In genomic region chr5:14172149-14172795, GRCh38 we compare ENCODE assay signal across 11 cellular contexts. TPM values are rescaled to one million over a fixed set of nuclear protein-coding genes. Genes with fewer than 3 reads are reported as not detected.
DNase-seq lines count a peak whose midpoint lies in the region; ATAC-seq and TF ChIP-seq lines count a peak whose summit lies in the region.
"Had no signal": no experiment of that assay in that cellular context is flagged by ENCODE, and none has a peak within 500 bp of the region (broad histone marks: within the 10 kb centered on the region; RNA-seq: fewer than 3 reads in every experiment).

No MANE protein-coding gene starts in this region.

- H3K4me2 ChIP-seq in fibroblast of lung (ENCODE audit: extremely low read depth, insufficient read depth, low read length): peak overlapping the region; percentile 28

- no peak for DNase-seq in fibroblast of lung (ENCODE audit: low read depth in 2 of 2)
- DNase-seq in activated naive CD4-positive, alpha-beta T cell treated with anti-CD3 and anti-CD28 coated beads, Interleukin-2, amount 50 U/mL, for 72 hours (ENCODE audit: low spot score in 2 of 2): no peak
- DNase-seq in activated CD4-positive, alpha-beta T cell treated with anti-CD3 and anti-CD28 coated beads for 4 hours: no peak
- no peak for DNase-seq in left colon
- DNase-seq in MG63: no peak
- DNase-seq: erythroblast, NCI-H446 treated with DMSO at 0.1 percent for 48 hours had no signal

- ATAC-seq in GM18498 (IDR thresholded peaks at IDR 0.05; ENCODE audit: unreplicated experiment) (peak; percentile 51), GM21423 (IDR thresholded peaks at IDR 0.05; ENCODE audit: unreplicated experiment) (peak; percentile 49), HG03280 (IDR thresholded peaks at IDR 0.05; ENCODE audit: unreplicated experiment) (peak; percentile 39), left colon (no peak)
- no peak for ATAC-seq in activated naive CD4-positive, alpha-beta T cell treated with anti-CD3 and anti-CD28 coated beads, Interleukin-2, amount 50 U/mL, for 72 hours

- TF ChIP-seq CTCF in fibroblast of lung (conservative IDR thresholded peaks at IDR 0.05 in 1 of 2, IDR thresholded peaks at IDR 0.05 in 1 of 2; ENCODE audit: low read depth in 1 of 2, low read length in 2 of 2): no peak

- intact Hi-C loops in left colon (cut with DNase I, micrococcal nuclease): no loop called here

- H3K4me3 ChIP-seq in fibroblast of lung (replicated peaks in 1 of 4; ENCODE audit: control extremely low read depth in 1 of 4, insufficient read depth in 1 of 4, low read depth in 3 of 4, low read length in 4 of 4) (no peak overlapping the region), MG63 (no peak overlapping the region)

- no peaks in the 10 kb centered on the region for H3K36me3 ChIP-seq in fibroblast of lung (ENCODE audit: control insufficient read depth, insufficient read depth, low read length)
- H3K36me3 ChIP-seq in MG63: peaks cover 35% of the 10 kb centered on the region

- H3K4me1 ChIP-seq in fibroblast of lung (ENCODE audit: control insufficient read depth, extremely low read depth, insufficient read depth, low read length): peaks cover 40% of the 10 kb centered on the region

- peak overlapping the region in 1 of 2 donors; percentile 5 for H3K27ac Mint-ChIP-seq in activated naive CD4-positive, alpha-beta T cell treated with anti-CD3 and anti-CD28 coated beads, Interleukin-2, amount 50 U/mL, for 72 hours

- no peaks in the 10 kb centered on the region for H3K9me3 Mint-ChIP-seq in activated naive CD4-positive, alpha-beta T cell treated with anti-CD3 and anti-CD28 coated beads, Interleukin-2, amount 50 U/mL, for 72 hours
- H3K9me3 Mint-ChIP-seq: neural crest cell had no signal

- H3K27ac ChIP-seq in fibroblast of lung (ENCODE audit: insufficient read depth, low read length): no peak overlapping the region

- no peaks in the 10 kb centered on the region for H3K36me3 Mint-ChIP-seq in activated naive CD4-positive, alpha-beta T cell treated with anti-CD3 and anti-CD28 coated beads, Interleukin-2, amount 50 U/mL, for 72 hours

- H3K9me3 ChIP-seq in fibroblast of lung (ENCODE audit: control insufficient read depth, insufficient read depth, low read depth, low read length) (no peaks in the 10 kb centered on the region), MG63 (no peaks in the 10 kb centered on the region)

- H4K20me1 ChIP-seq in fibroblast of lung (ENCODE audit: control insufficient read depth, extremely low read depth, insufficient read depth, low read length): peaks cover 2% of the 10 kb centered on the region

- peaks cover 99% of the 10 kb centered on the region for H3K79me2 ChIP-seq in fibroblast of lung (ENCODE audit: control insufficient read depth, insufficient read depth, low read length)

- no peak overlapping the region for H2AFZ ChIP-seq in fibroblast of lung (ENCODE audit: low read length)

- H3K9ac ChIP-seq in fibroblast of lung (ENCODE audit: insufficient read depth, low read length): no peak overlapping the region

- H3K27me3 ChIP-seq in fibroblast of lung (ENCODE audit: control insufficient read depth, insufficient read depth, low read length): no peaks in the 10 kb centered on the region
- no peaks in the 10 kb centered on the region for H3K27me3 ChIP-seq in MG63

RNA-seq across cellular contexts. Expression of gene TRIO, which starts 29.1 kb away (rescaled TPM):
- total RNA-seq in fibroblast of lung (139 and 281 TPM in 2 replicates), left colon (100 to 1,000 TPM; 140 to 181 TPM)
- polyA plus RNA-seq in fibroblast of lung: 120 and 134 TPM in 2 replicates
- polyA plus RNA-seq in fibroblast of lung (2012): 77.4 and 100 TPM in 2 replicates
- 721 and 815 TPM in 2 replicates for polyA minus RNA-seq in fibroblast of lung (ENCODE audit: low replicate concordance)
- 10 to 100 TPM; 13.3 to 18.2 TPM for total RNA-seq in activated naive CD4-positive, alpha-beta T cell treated with anti-CD3 and anti-CD28 coated beads, Interleukin-2, amount 50 U/mL, for 72 hours
- total RNA-seq in MG63 (2014; rRNA removed; shearing (Covaris generic); ENCODE audit: low replicate concordance): 123 and 124 TPM in 2 replicates

Comparison
In these comparisons a context has a peak if more than half of its experiments do, and no peak if none do; other contexts are left out.
1. ATAC-seq: peak in GM18498 (single experiment), GM21423 (single experiment) and HG03280 (single experiment); none in activated naive CD4-positive, alpha-beta T cell treated with anti-CD3 and anti-CD28 coated beads, Interleukin-2, amount 50 U/mL, for 72 hours (0 of 2) and left colon (single experiment).